In genomic region chr2:190406805-190407204, GRCh38 we compare ENCODE assay signal across 15 cellular contexts. TPM values are rescaled to one million over a fixed set of nuclear protein-coding genes. Genes with fewer than 3 reads are reported as not detected.
DNase-seq lines count a peak whose midpoint lies in the region; ATAC-seq and TF ChIP-seq lines count a peak whose summit lies in the region.
"Had no signal": no experiment of that assay in that cellular context is flagged by ENCODE, and none has a peak within 500 bp of the region (broad histone marks: within the 10 kb centered on the region; RNA-seq: fewer than 3 reads in every experiment).

No MANE protein-coding gene starts in this region.

- TF ChIP-seq CTCF in GM23338 (conservative IDR thresholded peaks at IDR 0.05; ENCODE audit: low read depth in 2 of 2) (no peak), stomach (IDR thresholded peaks at IDR 0.05) (no peak)

- H3K9me3 ChIP-seq in CD4-positive, alpha-beta memory T cell (ENCODE audit: control insufficient read depth in 1 of 2, low read length in 2 of 2), result no peaks in the 10 kb centered on the region
- H3K9me3 ChIP-seq in stomach, result no peaks in the 10 kb centered on the region
- H3K9me3 ChIP-seq: BLaER1 had no signal

- H3K79me2 ChIP-seq in GM23338 (replicated peaks; ENCODE audit: insufficient read depth), result no peaks in the 10 kb centered on the region

- no peaks in the 10 kb centered on the region for H4K20me1 ChIP-seq in GM23338 (replicated peaks; ENCODE audit: insufficient read depth)
- H4K20me1 ChIP-seq: BLaER1 had no signal

- no peaks in the 10 kb centered on the region for H3K27me3 ChIP-seq in CD4-positive, alpha-beta memory T cell (ENCODE audit: insufficient read depth, low read length)
- H3K27me3 ChIP-seq in GM23338 (ENCODE audit: insufficient read depth) (peaks cover 48% of the 10 kb centered on the region), stomach (no peaks in the 10 kb centered on the region)

- TF ChIP-seq POLR2A in stomach (IDR thresholded peaks at IDR 0.05), result no peak

- H3K9me3 Mint-ChIP-seq in CD4-positive, alpha-beta memory T cell, result peaks cover 0 to 2% (median 0%) of the 10 kb centered on the region in 8 donors
- no peaks in the 10 kb centered on the region for H3K9me3 Mint-ChIP-seq in GM23338
- H3K9me3 Mint-ChIP-seq in central memory CD8-positive, alpha-beta T cell, result no peaks in the 10 kb centered on the region
- H3K9me3 Mint-ChIP-seq: activated B cell treated with CpG ODN at 0.5 μM for 24 hours; stimulated activated naive CD8-positive, alpha-beta T cell treated with anti-CD3 and anti-CD28 coated beads, Interleukin-15, amount 100 ng/mL, for 72 hours had no signal

- peak overlapping the region in 1 of 8 donors; percentile 92 for H3K4me3 Mint-ChIP-seq in CD4-positive, alpha-beta memory T cell
- H3K4me3 Mint-ChIP-seq in GM23338, result no peak overlapping the region
- H3K4me3 Mint-ChIP-seq in central memory CD8-positive, alpha-beta T cell, result peak overlapping the region; percentile 74

- H3K4me3 ChIP-seq in CD4-positive, alpha-beta memory T cell (ENCODE audit: low read length in 2 of 2), result no peak overlapping the region
- H3K4me3 ChIP-seq in GM23338 (peak overlapping the region; percentile 90), stomach (no peak overlapping the region)

- H3K36me3 ChIP-seq in CD4-positive, alpha-beta memory T cell (ENCODE audit: insufficient read depth, low read length), result no peaks in the 10 kb centered on the region
- H3K36me3 ChIP-seq in GM23338 (ENCODE audit: insufficient read depth) (no peaks in the 10 kb centered on the region), stomach (no peaks in the 10 kb centered on the region)
- H3K36me3 ChIP-seq: BLaER1 had no signal

- ATAC-seq in GM23338 (no peak), GM18873 (IDR thresholded peaks at IDR 0.05; ENCODE audit: low FRiP score, unreplicated experiment) (no peak)
- no peak for ATAC-seq in central memory CD8-positive, alpha-beta T cell (replicated peaks; ENCODE audit: extremely low read depth, poor library complexity, severe bottlenecking)
- ATAC-seq: HepG2 had no signal

- H3K4me1 Mint-ChIP-seq in CD4-positive, alpha-beta memory T cell, result peaks cover 21 to 33% (median 25%) of the 10 kb centered on the region in 4 donors
- peaks cover 13% of the 10 kb centered on the region; the same call in 2 of the 3 replicates for H3K4me1 Mint-ChIP-seq in GM23338
- H3K4me1 Mint-ChIP-seq in central memory CD8-positive, alpha-beta T cell, result peaks cover 21% of the 10 kb centered on the region

- H3F3A ChIP-seq in GM23338 (replicated peaks; ENCODE audit: low read depth), result no peaks in the 10 kb centered on the region

- POLR2A ChIA-PET in CD4-positive, alpha-beta memory T cell (lab: Charles Lee; ENCODE audit: partially characterized antibody), result interaction anchor here (0.8 to 3.2 kb wide), 22 partner anchors 10 to 1271 kb away, joined by 3 to 55 read pairs (median 4); partner anchors contain the start of genes GLS, HIBCH, NAB1 and NABP1

- peak overlapping the region; percentile 96 for H3K27ac ChIP-seq in CD4-positive, alpha-beta memory T cell (ENCODE audit: low read depth, low read length)
- no peak overlapping the region for H3K27ac ChIP-seq in GM23338 (ENCODE audit: low read depth)
- H3K27ac ChIP-seq in stomach, result peak overlapping the region in 3 of 5 donors; percentile 92 to 95 (median 94)
- H3K27ac ChIP-seq: BLaER1 had no signal

- WGBS in stomach, 5 donors, result 75 to 89% (median 84%) methylated on average over 4 of the region's 4 CpGs

- DNase-seq in CD4-positive, alpha-beta memory T cell, result no peak
- DNase-seq in GM23338 (ENCODE audit: low spot score) (no peak), stomach (no peak), GM03348 (ENCODE audit: low spot score) (no peak), OCI-M2 (lab: John Stamatoyannopoulos, UW; ENCODE audit: unreplicated experiment) (no peak)
- DNase-seq in central memory CD8-positive, alpha-beta T cell (ENCODE audit: low spot score in 2 of 2), result no peak
- DNase-seq: activated B cell treated with CpG ODN at 0.5 μM for 24 hours, cerebellar nuclear complex, midbrain, NCI-H1694 treated with DMSO at 0.1 percent for 48 hours, NCI-H446 treated with DMSO at 0.1 percent for 48 hours had no signal

- no peak for TF ChIP-seq EP300 in stomach (IDR thresholded peaks at IDR 0.05)

- H3K4me1 ChIP-seq in CD4-positive, alpha-beta memory T cell (ENCODE audit: insufficient read depth, low read length), result peaks cover 37% of the 10 kb centered on the region
- H3K4me1 ChIP-seq in GM23338 (ENCODE audit: insufficient read depth) (peaks cover 25% of the 10 kb centered on the region), stomach (peaks cover 19 to 40% (median 30%) of the 10 kb centered on the region in 4 donors)

- peaks cover 0 to 10% of the 10 kb centered on the region in 2 donors for H3K36me3 Mint-ChIP-seq in CD4-positive, alpha-beta memory T cell
- no peaks in the 10 kb centered on the region for H3K36me3 Mint-ChIP-seq in GM23338 (ENCODE audit: low read depth)
- H3K36me3 Mint-ChIP-seq in central memory CD8-positive, alpha-beta T cell (ENCODE audit: insufficient read depth), result peaks cover 26% of the 10 kb centered on the region

- intact Hi-C loops in CD4-positive, alpha-beta memory T cell (cut with micrococcal nuclease), result loop anchor here (1.0 to 10.0 kb wide), 4 partner anchors 87 to 1270 kb away; partner anchors contain the start of genes NABP1 and STAT1
- intact Hi-C loops in stomach (cut with DNase I; ENCODE audit: low total_unique reads), result loop anchor here (10.0 kb wide), 1 partner anchor 108 kb away; no protein-coding TSS in a partner anchor

- CTCF ChIA-PET in CD4-positive, alpha-beta memory T cell (lab: Charles Lee; ENCODE audit: partially characterized antibody), result interaction anchor here (0.5 to 1.9 kb wide), 6 partner anchors 11 to 273 kb away, joined by 3 to 6 read pairs (median 4); no protein-coding TSS in a partner anchor

- no peak overlapping the region for H3K27ac Mint-ChIP-seq in CD4-positive, alpha-beta memory T cell
- no peak overlapping the region for H3K27ac Mint-ChIP-seq in GM23338
- H3K27ac Mint-ChIP-seq in central memory CD8-positive, alpha-beta T cell (ENCODE audit: low read depth), result no peak overlapping the region

- H3K9me2 ChIP-seq in GM23338 (ENCODE audit: insufficient read depth), result no peaks in the 10 kb centered on the region

- H2AFZ ChIP-seq in GM23338, result peak overlapping the region; percentile 100

- H3K27me3 Mint-ChIP-seq in CD4-positive, alpha-beta memory T cell, result no peaks in the 10 kb centered on the region
- peaks cover 7% of the 10 kb centered on the region for H3K27me3 Mint-ChIP-seq in GM23338 (ENCODE audit: insufficient read depth, low read depth, poor library complexity)
- no peaks in the 10 kb centered on the region for H3K27me3 Mint-ChIP-seq in central memory CD8-positive, alpha-beta T cell
- H3K27me3 Mint-ChIP-seq: activated B cell treated with CpG ODN at 0.5 μM for 24 hours; stimulated activated naive CD8-positive, alpha-beta T cell treated with anti-CD3 and anti-CD28 coated beads, Interleukin-15, amount 100 ng/mL, for 72 hours had no signal

- H3K4me2 ChIP-seq in GM23338, result peak overlapping the region; percentile 95

TF ChIP-seq in GM23338, 12 proteins besides CTCF, POLR2A, EP300 and RAD21:
- TF ChIP-seq EZH2phosphoT487 (IDR thresholded peaks at IDR 0.05; ENCODE audit: unreplicated experiment) (no peak), EZH2 (IDR thresholded peaks at IDR 0.05; ENCODE audit: low read depth, unreplicated experiment) (no peak)
TF ChIP-seq in GM23338: peak in this region for 0.

RNA-seq across cellular contexts. Expression of gene MFSD6, which starts 1.4 kb away (rescaled TPM):
- total RNA-seq in CD4-positive, alpha-beta memory T cell, result 10 to 100 TPM; 38.3 to 47.5 TPM
- 10 to 100 TPM in 1 of 2 donors, 1 to 10 TPM in 1; 7.7 to 29.1 TPM for polyA plus RNA-seq in CD4-positive, alpha-beta memory T cell
- 9.6 and 15.8 TPM in 2 replicates for total RNA-seq in GM23338 (2014; rRNA removed; shearing (Covaris generic))
- polyA plus RNA-seq in GM23338 (2016; fragmentation: Nextera tagmentation; extraction: Ambion mirVana) (2.3 and 3.1 TPM in 2 replicates), stomach (10 to 100 TPM in 2 of 3 donors, 1 to 10 TPM in 1; 9.2 to 12.8 (median 12.4) TPM)
- total RNA-seq in stomach, result 100 to 1,000 TPM in 2 of 5 donors, 10 to 100 TPM in 3; 18.7 to 134 (median 63.5) TPM
